Comparison of ENCODE assay signal across 32 cellular contexts in genomic region chr14:98937021-98937420, GRCh38.
"Had no signal": no experiment of that assay in that cellular context is flagged by ENCODE, and none has a peak within 500 bp of the region (broad histone marks: within the 10 kb centered on the region; RNA-seq: fewer than 3 reads in every experiment).

No MANE protein-coding gene starts in this region.

- H3K36me3 Mint-ChIP-seq: IgD-negative memory B cell, WTC11 had no signal

- H3K27me3 Mint-ChIP-seq: activated CD4-positive, alpha-beta T cell treated with anti-CD3 and anti-CD28 coated beads for 36 hours; activated CD4-positive, alpha-beta T cell treated with anti-CD3 and anti-CD28 coated beads, Interleukin-2, amount 10 ng/mL, durations not matched to agents 7 days and 5 days; activated naive CD8-positive, alpha-beta T cell treated with anti-CD3 and anti-CD28 coated beads, Interleukin-2, amount 10 ng/mL, durations not matched to agents 7 days and 5 days; IgD-negative memory B cell had no signal

- H3K36me3 ChIP-seq: adrenal gland, breast epithelium, SJSA1 had no signal

- H3K4me3 Mint-ChIP-seq: activated CD4-positive, alpha-beta T cell treated with anti-CD3 and anti-CD28 coated beads for 36 hours; activated CD4-positive, alpha-beta T cell treated with anti-CD3 and anti-CD28 coated beads, Interleukin-2, amount 10 ng/mL, durations not matched to agents 7 days and 5 days; activated CD8-positive, alpha-beta T cell treated with anti-CD3 and anti-CD28 coated beads, Interleukin-2, amount 10 ng/mL, durations not matched to agents 7 days and 5 days; activated naive CD8-positive, alpha-beta T cell treated with anti-CD3 and anti-CD28 coated beads, Interleukin-2, amount 10 ng/mL, durations not matched to agents 7 days and 5 days; T-helper 1 cell treated with Interleukin-12 subunit alpha and Interleukin-12 subunit beta and Interleukin-4 antibody, amounts not matched to agents 30 μg/mL and 1 μg/mL, for 36 hours; T-helper 2 cell treated with Interferon-gamma antibody and Interleukin-4, amounts not matched to agents 5 μg/mL and 100 μg/mL, for 36 hours; WTC11 had no signal

- ATAC-seq: activated CD4-positive, alpha-beta T cell treated with anti-CD3 and anti-CD28 coated beads for 36 hours; activated CD4-positive, CD25-positive, alpha-beta regulatory T cell treated with anti-CD3 and anti-CD28 coated beads, Interleukin-2, amount 50 U/mL, for 24 hours; activated CD8-positive, alpha-beta T cell treated with anti-CD3 and anti-CD28 coated beads, Interleukin-2, amount 10 ng/mL, durations not matched to agents 7 days and 5 days; body of pancreas; Panc1; WTC11 had no signal

- H3K9me3 ChIP-seq: adrenal gland, body of pancreas, breast epithelium, SJSA1, SK-N-SH had no signal

- DNase-seq: activated CD4-positive, alpha-beta T cell treated with anti-CD3 and anti-CD28 coated beads for 36 hours; activated CD4-positive, alpha-beta T cell treated with anti-CD3 and anti-CD28 coated beads, Interleukin-2, amount 10 ng/mL, durations not matched to agents 7 days and 5 days; activated CD4-positive, alpha-beta T cell treated with anti-CD3 and anti-CD28 coated beads, Interleukin-2, amount 50 U/mL, for 48 hours; activated CD8-positive, alpha-beta memory T cell treated with anti-CD3 and anti-CD28 coated beads, Interleukin-2, amount 50 U/mL, for 48 hours; activated CD8-positive, alpha-beta T cell treated with anti-CD3 and anti-CD28 coated beads, Interleukin-2, amount 10 ng/mL, durations not matched to agents 7 days and 5 days; activated naive CD4-positive, alpha-beta T cell; activated naive CD4-positive, alpha-beta T cell treated with anti-CD3 and anti-CD28 coated beads, Interleukin-2, amount 50 U/mL, for 16 hours; activated naive CD8-positive, alpha-beta T cell treated with anti-CD3 and anti-CD28 coated beads, Interleukin-2, amount 10 ng/mL, durations not matched to agents 7 days and 5 days; adrenal gland; body of pancreas; caudate nucleus; cerebellar nuclear complex; Karpas-422; KBM-7; NCI-H1105 treated with DMSO at 0.1 percent for 48 hours; NCI-H1436; NCI-H1694; NCI-H1930; NCI-H2081 treated with DMSO at 0.1 percent for 48 hours; NCI-H226; NCI-H446 treated with DMSO at 0.1 percent for 48 hours; NCI-H524 treated with DMSO at 0.1 percent for 48 hours; SHP77 treated with DMSO at 0.1 percent for 48 hours; SK-N-SH had no signal

- H3K27me3 ChIP-seq: adrenal gland, body of pancreas, breast epithelium, SJSA1 had no signal

- H3K4me3 ChIP-seq: adrenal gland, body of pancreas, breast epithelium, SJSA1 had no signal

- H3K4me1 ChIP-seq: adrenal gland, body of pancreas, breast epithelium, SJSA1 had no signal

- H3K4me1 Mint-ChIP-seq: IgD-negative memory B cell, WTC11 had no signal

- H3K27ac Mint-ChIP-seq: activated CD4-positive, alpha-beta T cell treated with anti-CD3 and anti-CD28 coated beads for 36 hours; activated CD4-positive, alpha-beta T cell treated with anti-CD3 and anti-CD28 coated beads, Interleukin-2, amount 10 ng/mL, durations not matched to agents 7 days and 5 days; activated CD8-positive, alpha-beta T cell treated with anti-CD3 and anti-CD28 coated beads, Interleukin-2, amount 10 ng/mL, durations not matched to agents 7 days and 5 days; activated naive CD8-positive, alpha-beta T cell treated with anti-CD3 and anti-CD28 coated beads, Interleukin-2, amount 10 ng/mL, durations not matched to agents 7 days and 5 days; T-helper 1 cell treated with Interleukin-12 subunit alpha and Interleukin-12 subunit beta and Interleukin-4 antibody, amounts not matched to agents 30 μg/mL and 1 μg/mL, for 36 hours; T-helper 2 cell treated with Interferon-gamma antibody and Interleukin-4, amounts not matched to agents 5 μg/mL and 100 μg/mL, for 36 hours; WTC11 had no signal

- H3K27ac ChIP-seq: adrenal gland, body of pancreas, breast epithelium, SJSA1 had no signal
